In genomic region chr6:12009180-12009748, GRCh38 we compare ENCODE assay signal across 1 cellular context.
TF ChIP-seq lines count a peak whose summit lies in the region.

No MANE protein-coding gene starts in this region.

TF ChIP-seq in K562, 482 proteins besides CTCF, POLR2A, EP300 and RAD21 (continues in another document):
- TF ChIP-seq ZBTB12 (CRISPR knock-in tag; IDR thresholded peaks at IDR 0.05) (no peak), ZNF639 (CRISPR knock-in tag; conservative IDR thresholded peaks at IDR 0.05 in 1 of 2, IDR thresholded peaks at IDR 0.05 in 1 of 2) (peak in 1 of 2 experiments; percentile 68; a peak in 1 of 4 replicates), CREM (IDR thresholded peaks at IDR 0.05; ENCODE audit: low read depth) (0 out of 2 replicates have a peak, but pooled peaks have one; percentile 2), TCF7 (IDR thresholded peaks at IDR 0.05; ENCODE audit: borderline replicate concordance) (no peak), NELFE (IDR thresholded peaks at IDR 0.05; ENCODE audit: insufficient read depth, insufficient read length) (no peak), HNRNPH1 (optimal IDR thresholded peaks at IDR 0.05; ENCODE audit: low read depth, low read length) (no peak), ARID2 (IDR thresholded peaks at IDR 0.05) (no peak), ZNF124 (CRISPR knock-in tag; IDR thresholded peaks at IDR 0.05) (no peak), UBTF (IDR thresholded peaks at IDR 0.05; ENCODE audit: borderline replicate concordance in 1 of 2, low read depth in 2 of 2, low read length in 2 of 2) (0 out of 4 replicates have a peak, but pooled peaks of 1 of the 2 experiments have one; percentile 34), CBFA2T2 (conservative IDR thresholded peaks at IDR 0.05) (no peak), E4F1 (CRISPR knock-in tag; IDR thresholded peaks at IDR 0.05; ENCODE audit: borderline replicate concordance) (no peak), EGR1 (conservative IDR thresholded peaks at IDR 0.05) (peak; percentile 38), GATAD2B (IDR thresholded peaks at IDR 0.05; ENCODE audit: borderline replicate concordance) (peak; percentile 74), NBN (IDR thresholded peaks at IDR 0.05; ENCODE audit: low read depth) (no peak), CHD2 (IDR thresholded peaks at IDR 0.05; ENCODE audit: low read depth, low read length) (0 out of 2 replicates have a peak, but pooled peaks have one; percentile 4), THAP7 (CRISPR knock-in tag; IDR thresholded peaks at IDR 0.05) (no peak), CXXC5 (CRISPR knock-in tag; IDR thresholded peaks at IDR 0.05) (no peak; the same call in none of the 2 replicates), YY1 (IDR thresholded peaks at IDR 0.05; ENCODE audit: borderline replicate concordance in 1 of 3, control insufficient read depth in 1 of 3, extremely low read depth in 1 of 3, insufficient read depth in 3 of 3, insufficient read length in 1 of 3, insufficient replicate concordance in 2 of 3, low read depth in 1 of 3, low read length in 2 of 3) (peak in 1 of 3 experiments; percentile 45), TCF7L2 (IDR thresholded peaks at IDR 0.05; ENCODE audit: low read depth, low read length) (no peak), PHF8 (IDR thresholded peaks at IDR 0.05; ENCODE audit: borderline replicate concordance, low read length) (peak; percentile 36; the same call in 1 of the 2 replicates), IFI16 (CRISPR knock-in tag; IDR thresholded peaks at IDR 0.05) (no peak), MBD2 (IDR thresholded peaks at IDR 0.05; ENCODE audit: borderline replicate concordance, low read depth) (no peak), ZNF551 (CRISPR knock-in tag; IDR thresholded peaks at IDR 0.05) (no peak), SMAD4 (CRISPR knock-in tag; conservative IDR thresholded peaks at IDR 0.05) (0 out of 2 replicates have a peak, but pooled peaks have one; percentile 6), CBX3 (IDR thresholded peaks at IDR 0.05; ENCODE audit: borderline replicate concordance in 1 of 2, low read length in 2 of 2) (no peak), WHSC1 (IDR thresholded peaks at IDR 0.05; ENCODE audit: low read length) (no peak), ZNF232 (CRISPR knock-in tag; IDR thresholded peaks at IDR 0.05) (no peak), RB1 (IDR thresholded peaks at IDR 0.05; ENCODE audit: low read depth) (peak; percentile 48), ELK1 (CRISPR knock-in tag; IDR thresholded peaks at IDR 0.05) (no peak), ATF4 (CRISPR knock-in tag; IDR thresholded peaks at IDR 0.05) (no peak), ETV5 (CRISPR knock-in tag; IDR thresholded peaks at IDR 0.05; ENCODE audit: low read depth) (no peak), ZNF609 (CRISPR knock-in tag; IDR thresholded peaks at IDR 0.05; ENCODE audit: borderline replicate concordance) (no peak), ZFX (CRISPR knock-in tag; IDR thresholded peaks at IDR 0.05) (peak; percentile 42; the same call in 1 of the 2 replicates), ZBTB7A (IDR thresholded peaks at IDR 0.05; ENCODE audit: borderline replicate concordance, control insufficient read depth, low read depth, low read length) (peak; percentile 45; the same call in 1 of the 2 replicates), NFYB (IDR thresholded peaks at IDR 0.05; ENCODE audit: extremely low read depth, insufficient read length) (no peak), STAT5A (IDR thresholded peaks at IDR 0.05; ENCODE audit: borderline replicate concordance, low read length) (no peak), U2AF1 (optimal IDR thresholded peaks at IDR 0.05; ENCODE audit: low read depth, low read length) (no peak), BRD4 (IDR thresholded peaks at IDR 0.05) (peak; percentile 4; the same call in 1 of the 2 replicates), ZNF395 (CRISPR knock-in tag; IDR thresholded peaks at IDR 0.05) (peak; percentile 77), SMAD3 (CRISPR knock-in tag; conservative IDR thresholded peaks at IDR 0.05) (no peak), HMGN3 (IDR thresholded peaks at IDR 0.05; ENCODE audit: borderline replicate concordance, extremely low read depth, insufficient read length, low read depth, low read length) (no peak), HOMEZ (CRISPR knock-in tag; IDR thresholded peaks at IDR 0.05) (no peak), CHD1 (IDR thresholded peaks at IDR 0.05; ENCODE audit: low read length) (peak; percentile 40), POLR2G (IDR thresholded peaks at IDR 0.05; ENCODE audit: low read depth, low read length) (peak; percentile 65), ARNT (IDR thresholded peaks at IDR 0.05) (0 out of 4 replicates have a peak, but pooled peaks of 1 of the 2 experiments have one; percentile 25), SRSF3 (IDR thresholded peaks at IDR 0.05; ENCODE audit: insufficient read depth, low read length) (no peak), ATF7 (IDR thresholded peaks at IDR 0.05) (no peak)
